In genomic region chr22:47197735-47198500, GRCh38 we compare ENCODE assay signal across 30 cellular contexts.
A peak's percentile ranks its signal among the peaks of the same experiment; 100 is the strongest.
DNase-seq lines count a peak whose midpoint lies in the region; ATAC-seq and TF ChIP-seq lines count a peak whose summit lies in the region.
"Had no signal": no experiment of that assay in that cellular context is flagged by ENCODE, and none has a peak within 500 bp of the region (broad histone marks: within the 10 kb centered on the region; RNA-seq: fewer than 3 reads in every experiment).

No MANE protein-coding gene starts in this region.

- no peak for TF ChIP-seq POLR2A in suprapubic skin (IDR thresholded peaks at IDR 0.05)

- peaks cover 15% of the 10 kb centered on the region for H3K27me3 ChIP-seq in suprapubic skin
- H3K27me3 ChIP-seq: BE2C, foreskin keratinocyte, pancreas, tibial nerve had no signal

- no peaks in the 10 kb centered on the region for H3K9me3 Mint-ChIP-seq in activated T-cell treated with anti-CD3 and anti-CD28 coated beads, Interleukin-2, amount 50 U/mL, for 4 hours
- no peaks in the 10 kb centered on the region for H3K9me3 Mint-ChIP-seq in neural crest cell
- H3K9me3 Mint-ChIP-seq: CD8-positive, alpha-beta memory T cell; naive thymus-derived CD8-positive, alpha-beta T cell had no signal

- peaks cover 6% of the 10 kb centered on the region for H3K4me1 ChIP-seq in suprapubic skin
- H3K4me1 ChIP-seq: BE2C, foreskin keratinocyte, HAP-1 had no signal

- no peak for ATAC-seq in activated T-cell treated with anti-CD3 and anti-CD28 coated beads, Interleukin-2, amount 50 U/mL, for 4 hours
- ATAC-seq: activated CD4-positive, CD25-positive, alpha-beta regulatory T cell treated with anti-CD3 and anti-CD28 coated beads, Interleukin-2, amount 50 U/mL, for 24 hours; activated CD8-positive, alpha-beta T cell treated with anti-CD3 and anti-CD28 coated beads, Interleukin-2, amount 10 ng/mL, durations not matched to agents 7 days and 5 days; foreskin keratinocyte; heart left ventricle; naive thymus-derived CD8-positive, alpha-beta T cell; pancreas; PC-3; Right ventricle myocardium inferior; T-helper 17 cell had no signal

- TF ChIP-seq EP300 in suprapubic skin (IDR thresholded peaks at IDR 0.05) = no peak

- H3K27me3 Mint-ChIP-seq in activated T-cell treated with anti-CD3 and anti-CD28 coated beads, Interleukin-2, amount 50 U/mL, for 4 hours (ENCODE audit: low read depth) = no peaks in the 10 kb centered on the region
- H3K27me3 Mint-ChIP-seq in neural crest cell (ENCODE audit: low read depth) = peaks cover 3% of the 10 kb centered on the region

- no peaks in the 10 kb centered on the region for H3K36me3 Mint-ChIP-seq in activated T-cell treated with anti-CD3 and anti-CD28 coated beads, Interleukin-2, amount 50 U/mL, for 4 hours (ENCODE audit: insufficient read depth)
- no peaks in the 10 kb centered on the region for H3K36me3 Mint-ChIP-seq in neural crest cell (ENCODE audit: low read depth)
- H3K36me3 Mint-ChIP-seq: CD8-positive, alpha-beta memory T cell; naive thymus-derived CD8-positive, alpha-beta T cell had no signal

- no peak for TF ChIP-seq CTCF in neural crest cell (conservative IDR thresholded peaks at IDR 0.05)
- TF ChIP-seq CTCF in suprapubic skin (IDR thresholded peaks at IDR 0.05) = no peak

- no peaks in the 10 kb centered on the region for H3K9me3 ChIP-seq in suprapubic skin
- H3K9me3 ChIP-seq: BE2C, esophagus squamous epithelium, HAP-1, heart left ventricle, pancreas, tibial nerve had no signal

- H3K27ac Mint-ChIP-seq in neural crest cell (ENCODE audit: unreplicated experiment) = peak overlapping the region; percentile 57
- H3K27ac Mint-ChIP-seq: activated CD8-positive, alpha-beta T cell treated with anti-CD3 and anti-CD28 coated beads, Interleukin-2, amount 10 ng/mL, durations not matched to agents 7 days and 5 days; naive thymus-derived CD8-positive, alpha-beta T cell; T-helper 17 cell had no signal

- no peak overlapping the region for H3K4me3 Mint-ChIP-seq in activated T-cell treated with anti-CD3 and anti-CD28 coated beads, Interleukin-2, amount 50 U/mL, for 4 hours
- no peak overlapping the region for H3K4me3 Mint-ChIP-seq in neural crest cell
- H3K4me3 Mint-ChIP-seq: activated CD8-positive, alpha-beta T cell treated with anti-CD3 and anti-CD28 coated beads, Interleukin-2, amount 10 ng/mL, durations not matched to agents 7 days and 5 days; CD8-positive, alpha-beta memory T cell; naive thymus-derived CD8-positive, alpha-beta T cell; T-helper 17 cell had no signal

- no peak overlapping the region for H3K27ac ChIP-seq in suprapubic skin
- H3K27ac ChIP-seq: esophagus squamous epithelium, foreskin keratinocyte, heart left ventricle, pancreas, tibial nerve had no signal

- H3K4me1 Mint-ChIP-seq in activated T-cell treated with anti-CD3 and anti-CD28 coated beads, Interleukin-2, amount 50 U/mL, for 4 hours (ENCODE audit: low read depth) = no peaks in the 10 kb centered on the region
- no peaks in the 10 kb centered on the region for H3K4me1 Mint-ChIP-seq in neural crest cell
- H3K4me1 Mint-ChIP-seq: CD8-positive, alpha-beta memory T cell; naive thymus-derived CD8-positive, alpha-beta T cell; T-helper 17 cell had no signal

- no peak overlapping the region for H3K4me3 ChIP-seq in suprapubic skin
- H3K4me3 ChIP-seq: esophagus squamous epithelium, HAP-1, heart left ventricle, pancreas, tibial nerve had no signal

- 40% methylated on average over 11 of the region's 25 CpGs for WGBS in suprapubic skin

- DNase-seq in activated T-cell treated with anti-CD3 and anti-CD28 coated beads, Interleukin-2, amount 50 U/mL, for 48 hours = peak; percentile 5 to 11
- DNase-seq in activated T-cell treated with anti-CD3 and anti-CD28 coated beads, Interleukin-2, amount 50 U/mL, for 4 hours = no peak
- peak; percentile 29 for DNase-seq in activated CD8-positive, alpha-beta memory T cell treated with anti-CD3 and anti-CD28 coated beads, Interleukin-2, amount 50 U/mL, for 48 hours
- DNase-seq in neural crest cell (ENCODE audit: low read depth, low spot score) (no peak), suprapubic skin (ENCODE audit: low spot score in 2 of 2) (peak; percentile 49 to 74), NCI-H1694 treated with DMSO at 0.1 percent for 48 hours (lab: John Stamatoyannopoulos, UW) (no peak), NCI-H146 (lab: John Stamatoyannopoulos, UW) (no peak), dermis blood vessel endothelial cell (no peak)
- DNase-seq: activated naive CD4-positive, alpha-beta T cell treated with Interleukin-2 at 50 U/mL for 16 hours; BE2C; caudate nucleus; esophagus squamous epithelium; foreskin keratinocyte; KG1; NCI-H1105; NCI-H2029 treated with DMSO at 0.1 percent for 48 hours; NCI-H524 treated with DMSO at 0.1 percent for 48 hours; NK-92 treated with Interleukin-12 subunit alpha and Interleukin-12 subunit beta, amount 100 ng/mL, for 24 hours; pancreas; PC-3; retina; T-helper 17 cell had no signal

- H3K36me3 ChIP-seq in suprapubic skin = no peaks in the 10 kb centered on the region
- H3K36me3 ChIP-seq: BE2C, esophagus squamous epithelium, HAP-1, heart left ventricle, pancreas, tibial nerve had no signal

Comparison
In these comparisons a context has a peak if more than half of its experiments do, and no peak if none do; other contexts are left out.
1. DNase-seq: peak in activated T-cell treated with anti-CD3 and anti-CD28 coated beads, Interleukin-2, amount 50 U/mL, for 48 hours (2 of 2), activated CD8-positive, alpha-beta memory T cell treated with anti-CD3 and anti-CD28 coated beads, Interleukin-2, amount 50 U/mL, for 48 hours (single experiment) and suprapubic skin (2 of 2); none in activated T-cell treated with anti-CD3 and anti-CD28 coated beads, Interleukin-2, amount 50 U/mL, for 4 hours (single experiment), neural crest cell (single experiment), NCI-H1694 treated with DMSO at 0.1 percent for 48 hours (single experiment), NCI-H146 (single experiment) and dermis blood vessel endothelial cell (single experiment).